In the genomic region with DNA sequence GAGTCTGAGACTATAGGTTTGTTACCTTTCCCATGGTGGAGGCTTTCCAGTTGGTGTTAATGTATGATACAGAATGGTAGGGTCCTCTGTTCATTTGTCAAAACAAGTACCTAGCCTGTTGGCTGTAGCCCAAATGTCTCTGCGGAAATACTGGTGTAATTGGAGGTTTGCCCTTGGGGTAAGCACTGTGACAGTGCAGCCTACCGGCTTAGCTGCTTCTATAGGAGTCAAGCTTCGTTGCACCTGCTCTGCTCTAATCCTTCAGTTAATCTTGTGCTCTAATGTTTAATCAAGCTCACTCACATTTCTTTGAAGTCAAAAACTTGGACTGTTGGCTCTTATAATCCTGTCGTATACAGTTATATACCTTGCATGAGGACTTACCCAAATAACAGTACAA, we compare ENCODE assay signal across 22 cellular contexts.
DNase-seq lines count a peak whose midpoint lies in the region; TF ChIP-seq lines count a peak whose summit lies in the region.
"Had no signal": no experiment of that assay in that cellular context is flagged by ENCODE, and none has a peak within 500 bp of the region (broad histone marks: within the 10 kb centered on the region; RNA-seq: fewer than 3 reads in every experiment).

No MANE protein-coding gene starts in this region.

- DNase-seq in NCI-H2107 treated with DMSO at 0.1 percent for 48 hours (lab: John Stamatoyannopoulos, UW; ENCODE audit: unreplicated experiment) = peak; percentile 32
- no peak for DNase-seq in NCI-H2107 (lab: John Stamatoyannopoulos, UW)
- peak; percentile 62 for DNase-seq in NCI-H1436 (lab: John Stamatoyannopoulos, UW)
- peak; percentile 57 for DNase-seq in NCI-H82 treated with DMSO at 0.1 percent for 48 hours (lab: John Stamatoyannopoulos, UW; ENCODE audit: unreplicated experiment)
- peak; percentile 9 for DNase-seq in retinal pigment epithelial cell (ENCODE audit: low read depth)
- DNase-seq in kidney glomerular epithelial cell (lab: John Stamatoyannopoulos, UW) = no peak
- no peak for DNase-seq in brain microvascular endothelial cell
- DNase-seq in activated CD4-positive, alpha-beta memory T cell treated with anti-CD3 and anti-CD28 coated beads, Interleukin-2, amount 10 ng/mL, durations not matched to agents 7 days and 5 days = no peak
- DNase-seq: 8988T; activated CD4-positive, alpha-beta T cell treated with anti-CD3 and anti-CD28 coated beads for 1 hour; activated T-cell treated with anti-CD3 and anti-CD28 coated beads, Interleukin-2, amount 50 U/mL, for 72 hours; effector CD4-positive, alpha-beta T cell; GDM1; HFFc6; NCI-H1930; right cardiac atrium; stimulated activated CD4-positive, alpha-beta T cell treated with anti-CD3 and anti-CD28 coated beads, Interleukin-12 subunit alpha, Interleukin-12 subunit beta, amount 100 ng/mL, for 4 hours; T1000 had no signal

- peaks cover 6% of the 10 kb centered on the region for H3K27me3 Mint-ChIP-seq in activated CD4-positive, alpha-beta memory T cell treated with anti-CD3 and anti-CD28 coated beads, Interleukin-2, amount 10 ng/mL, durations not matched to agents 7 days and 5 days

- peaks cover 2% of the 10 kb centered on the region for H3K27me3 ChIP-seq in brain microvascular endothelial cell (replicated peaks)
- H3K27me3 ChIP-seq: ascending aorta, gastroesophageal sphincter had no signal

- TF ChIP-seq CTCF in retinal pigment epithelial cell (conservative IDR thresholded peaks at IDR 0.05; ENCODE audit: low read depth, low read length) (no peak), brain microvascular endothelial cell (IDR thresholded peaks at IDR 0.05; ENCODE audit: low read depth, low read length, missing control alignments) (no peak)

- H3K27ac Mint-ChIP-seq in activated CD4-positive, alpha-beta memory T cell treated with anti-CD3 and anti-CD28 coated beads, Interleukin-2, amount 10 ng/mL, durations not matched to agents 7 days and 5 days = no peak overlapping the region
- H3K27ac Mint-ChIP-seq: activated naive CD4-positive, alpha-beta T cell treated with anti-CD3 and anti-CD28 coated beads, Interleukin-2, amount 50 U/mL, for 24 hours; activated T-cell treated with anti-CD3 and anti-CD28 coated beads, Interleukin-2, amount 50 U/mL, for 72 hours; HFFc6 had no signal

- CTCF ChIA-PET in activated CD4-positive, alpha-beta memory T cell treated with anti-CD3 and anti-CD28 coated beads, Interleukin-2, amount 10 ng/mL, durations not matched to agents 7 days and 5 days (lab: Charles Lee) = no interaction called here

- no peaks in the 10 kb centered on the region for H3K9me3 Mint-ChIP-seq in activated CD4-positive, alpha-beta memory T cell treated with anti-CD3 and anti-CD28 coated beads, Interleukin-2, amount 10 ng/mL, durations not matched to agents 7 days and 5 days
- H3K9me3 Mint-ChIP-seq: activated naive CD4-positive, alpha-beta T cell treated with anti-CD3 and anti-CD28 coated beads, Interleukin-2, amount 50 U/mL, for 24 hours; activated T-cell treated with anti-CD3 and anti-CD28 coated beads, Interleukin-2, amount 50 U/mL, for 72 hours; HFFc6 had no signal

- no peaks in the 10 kb centered on the region for H3K36me3 Mint-ChIP-seq in activated CD4-positive, alpha-beta memory T cell treated with anti-CD3 and anti-CD28 coated beads, Interleukin-2, amount 10 ng/mL, durations not matched to agents 7 days and 5 days (ENCODE audit: low read depth)
- H3K36me3 Mint-ChIP-seq: activated naive CD4-positive, alpha-beta T cell treated with anti-CD3 and anti-CD28 coated beads, Interleukin-2, amount 50 U/mL, for 24 hours had no signal

- H3K27ac ChIP-seq in brain microvascular endothelial cell = no peak overlapping the region
- H3K27ac ChIP-seq: ascending aorta, gastroesophageal sphincter, HL-60 had no signal

- POLR2A ChIA-PET in activated CD4-positive, alpha-beta memory T cell treated with anti-CD3 and anti-CD28 coated beads, Interleukin-2, amount 10 ng/mL, durations not matched to agents 7 days and 5 days (lab: Charles Lee) = no interaction called here

- H3K36me3 ChIP-seq in brain microvascular endothelial cell (replicated peaks) = no peaks in the 10 kb centered on the region
- H3K36me3 ChIP-seq: ascending aorta, gastroesophageal sphincter had no signal

- no peaks in the 10 kb centered on the region for H3K4me1 Mint-ChIP-seq in activated CD4-positive, alpha-beta memory T cell treated with anti-CD3 and anti-CD28 coated beads, Interleukin-2, amount 10 ng/mL, durations not matched to agents 7 days and 5 days
- H3K4me1 Mint-ChIP-seq: activated naive CD4-positive, alpha-beta T cell treated with anti-CD3 and anti-CD28 coated beads, Interleukin-2, amount 50 U/mL, for 24 hours had no signal

- no peak overlapping the region for H3K4me3 Mint-ChIP-seq in activated CD4-positive, alpha-beta memory T cell treated with anti-CD3 and anti-CD28 coated beads, Interleukin-2, amount 10 ng/mL, durations not matched to agents 7 days and 5 days
- H3K4me3 Mint-ChIP-seq: activated naive CD4-positive, alpha-beta T cell treated with anti-CD3 and anti-CD28 coated beads, Interleukin-2, amount 50 U/mL, for 24 hours; activated T-cell treated with anti-CD3 and anti-CD28 coated beads, Interleukin-2, amount 50 U/mL, for 72 hours; HFFc6 had no signal

- no peak overlapping the region for H3K4me3 ChIP-seq in retinal pigment epithelial cell (ENCODE audit: low read length)
- no peak overlapping the region for H3K4me3 ChIP-seq in brain microvascular endothelial cell (ENCODE audit: low read depth, low read length)
- H3K4me3 ChIP-seq: ascending aorta, gastroesophageal sphincter had no signal

- in situ Hi-C loops in brain microvascular endothelial cell (cut with HindIII; ENCODE audit: low pct_ligation_motif_present, low sequenced_read_pairs) = no loop called here

Comparison
In these comparisons a context has a peak if more than half of its experiments do, and no peak if none do; other contexts are left out.
1. DNase-seq: peak in NCI-H2107 treated with DMSO at 0.1 percent for 48 hours (single experiment), NCI-H1436 (single experiment), NCI-H82 treated with DMSO at 0.1 percent for 48 hours (single experiment) and retinal pigment epithelial cell (single experiment); none in NCI-H2107 (single experiment), kidney glomerular epithelial cell (single experiment), brain microvascular endothelial cell (single experiment) and activated CD4-positive, alpha-beta memory T cell treated with anti-CD3 and anti-CD28 coated beads, Interleukin-2, amount 10 ng/mL, durations not matched to agents 7 days and 5 days (single experiment).